In the genomic region with DNA sequence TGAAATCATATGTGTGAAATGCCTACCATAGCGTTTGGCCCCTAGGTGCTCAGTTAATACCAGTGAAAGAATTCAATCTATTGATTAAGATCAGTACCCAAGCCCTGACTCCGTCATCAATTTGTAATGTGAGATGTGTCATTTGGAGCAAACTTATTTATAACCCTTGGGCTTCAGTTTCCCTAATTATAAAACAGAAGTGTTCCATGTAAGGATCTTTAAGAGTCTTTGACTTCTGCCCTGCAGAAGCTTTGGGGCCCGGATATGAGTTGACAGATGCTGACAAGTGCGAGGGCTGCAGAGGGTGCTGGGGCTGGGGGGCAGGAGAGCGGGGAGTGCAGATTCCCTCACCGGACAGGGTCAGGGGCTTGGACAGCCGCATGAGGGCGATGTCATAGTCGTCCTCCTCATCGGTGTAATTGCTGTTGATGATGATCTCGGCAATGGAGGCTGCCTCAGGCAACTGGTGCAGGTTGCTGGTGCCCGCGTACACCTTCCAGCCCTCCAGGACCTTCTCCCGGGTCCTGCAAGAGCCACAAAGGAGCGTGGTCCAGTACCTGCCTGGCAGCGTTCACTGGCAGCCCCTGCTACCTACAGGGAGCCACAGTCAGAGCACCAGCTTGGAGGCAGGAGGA, we compare ENCODE assay signal across 15 cellular contexts. TPM values are rescaled to one million over a fixed set of nuclear protein-coding genes. Genes with fewer than 3 reads are reported as not detected.
DNase-seq lines count a peak whose midpoint lies in the region; ATAC-seq and TF ChIP-seq lines count a peak whose summit lies in the region.
"Had no signal": no experiment of that assay in that cellular context is flagged by ENCODE, and none has a peak within 500 bp of the region (broad histone marks: within the 10 kb centered on the region; RNA-seq: fewer than 3 reads in every experiment).

No MANE protein-coding gene starts in this region.

- peak; percentile 27 for DNase-seq in Right ventricle myocardium superior
- no peak for DNase-seq in heart left ventricle
- DNase-seq in NCI-H69 (lab: John Stamatoyannopoulos, UW) = peak; percentile 44
- DNase-seq in type B pancreatic cell (ENCODE audit: extremely low spot score, unreplicated experiment) = no peak
- DNase-seq in stimulated activated CD4-positive, alpha-beta T cell treated with anti-CD3 and anti-CD28 coated beads, Interleukin-4, amount 100 ng/mL, for 4 hours = no peak
- no peak for DNase-seq in OCI-LY7 (ENCODE audit: low spot score)
- DNase-seq: activated CD4-positive, CD25-positive, alpha-beta regulatory T cell; activated T-cell treated with anti-CD3 and anti-CD28 coated beads, Interleukin-2, amount 50 U/mL, for 1 hour; DMS79 treated with DMSO at 0.1 percent for 48 hours had no signal

- no peak overlapping the region for H3K4me2 ChIP-seq in OCI-LY7 (ENCODE audit: low read length)
- H3K4me2 ChIP-seq: BLaER1 had no signal

- POLR2A ChIA-PET in OCI-LY7 (lab: Charles Lee) = interaction anchor here (0.5 kb wide), 1 partner anchor 535 kb away, joined by 3 read pairs; no protein-coding TSS in a partner anchor

- no peak overlapping the region for H2AFZ ChIP-seq in OCI-LY7 (ENCODE audit: low read length)

- H3K27ac ChIP-seq in heart left ventricle (no peak overlapping the region), OCI-LY7 (ENCODE audit: low read depth, low read length, poor library complexity, severe bottlenecking) (no peak overlapping the region)
- H3K27ac ChIP-seq: BLaER1, prostate gland had no signal

- no peak overlapping the region for H3K9ac ChIP-seq in endocrine pancreas (ENCODE audit: control insufficient read depth, insufficient read depth, low read length)
- H3K9ac ChIP-seq: BLaER1 had no signal

- H3K9me3 ChIP-seq in heart left ventricle (no peaks in the 10 kb centered on the region), endocrine pancreas (ENCODE audit: control insufficient read depth, low read length) (no peaks in the 10 kb centered on the region), OCI-LY7 (ENCODE audit: low read length) (no peaks in the 10 kb centered on the region)
- H3K9me3 ChIP-seq: adrenal gland, BLaER1, prostate gland had no signal

- BruUV-seq in OCI-LY7 (replicated peaks; lab: Mats Ljungman, UMichigan) = no TSS peak

- H3K9me2 ChIP-seq in OCI-LY7 (ENCODE audit: insufficient read depth, low read length) = no peaks in the 10 kb centered on the region

- H3K4me3 ChIP-seq in heart left ventricle (no peak overlapping the region), endocrine pancreas (ENCODE audit: control insufficient read depth, insufficient read depth, low read length) (peak overlapping the region; percentile 67), OCI-LY7 (ENCODE audit: low read depth, low read length, poor library complexity, severe bottlenecking) (no peak overlapping the region)
- H3K4me3 ChIP-seq: adrenal gland, BLaER1, prostate gland had no signal

- no peak for ATAC-seq in Right ventricle myocardium superior (ENCODE audit: poor library complexity)
- no peak for ATAC-seq in heart left ventricle
- ATAC-seq in GM21423 (IDR thresholded peaks at IDR 0.05; ENCODE audit: unreplicated experiment) = no peak

- peaks cover 25% of the 10 kb centered on the region for H3K4me1 Mint-ChIP-seq in type B pancreatic cell (ENCODE audit: unreplicated experiment)

- CTCF ChIA-PET in OCI-LY7 (lab: Charles Lee; ENCODE audit: unreplicated experiment) = no interaction called here

- TF ChIP-seq CTCF in heart left ventricle (IDR thresholded peaks at IDR 0.05) (no peak), type B pancreatic cell (conservative IDR thresholded peaks at IDR 0.05) (no peak), OCI-LY7 (conservative IDR thresholded peaks at IDR 0.05; ENCODE audit: low read length) (no peak)

- H4K20me1 ChIP-seq in OCI-LY7 (ENCODE audit: insufficient read depth, low read length) = no peaks in the 10 kb centered on the region
- H4K20me1 ChIP-seq: BLaER1 had no signal

- H3K27ac Mint-ChIP-seq in type B pancreatic cell = peak overlapping the region; percentile 50

- WGBS in heart left ventricle, 4 donors = 84 to 89% (median 85%) methylated on average over 10 to 16 of the region's 16 CpGs

- no peaks in the 10 kb centered on the region for H3K36me3 Mint-ChIP-seq in type B pancreatic cell

- intact Hi-C loops in Right ventricle myocardium superior (cut with DNase I) = loop anchor here (5.0 kb wide), 1 partner anchor 66 kb away; no protein-coding TSS in a partner anchor
- intact Hi-C loops in heart left ventricle (cut with DNase I) = loop anchor here in 1 of 10 donors (5.0 kb wide), 1 partner anchor 66 kb away; no protein-coding TSS in a partner anchor
- intact Hi-C loops in OCI-LY7 (cut with micrococcal nuclease; ENCODE audit: unreplicated experiment) = no loop called here

- peaks cover 0 to 8% (median 0%) of the 10 kb centered on the region in 12 donors for H3K4me1 ChIP-seq in heart left ventricle
- peaks cover 5% of the 10 kb centered on the region for H3K4me1 ChIP-seq in endocrine pancreas (ENCODE audit: control insufficient read depth, insufficient read depth, low read length)
- no peaks in the 10 kb centered on the region for H3K4me1 ChIP-seq in OCI-LY7 (ENCODE audit: insufficient read depth, low read length, poor library complexity, severe bottlenecking)
- H3K4me1 ChIP-seq: prostate gland had no signal

- H3K9me3 Mint-ChIP-seq in type B pancreatic cell = no peaks in the 10 kb centered on the region

- H3K79me2 ChIP-seq in OCI-LY7 (ENCODE audit: insufficient read depth, low read depth, low read length) = no peaks in the 10 kb centered on the region

- H3K27me3 ChIP-seq in heart left ventricle = peaks cover 0 to 2% (median 0%) of the 10 kb centered on the region in 9 donors
- no peaks in the 10 kb centered on the region for H3K27me3 ChIP-seq in endocrine pancreas (ENCODE audit: control insufficient read depth, insufficient read depth, low read length)
- H3K27me3 ChIP-seq: adrenal gland, BLaER1 had no signal

- H3K36me3 ChIP-seq in heart left ventricle (no peaks in the 10 kb centered on the region), endocrine pancreas (ENCODE audit: control insufficient read depth, insufficient read depth, low read length) (no peaks in the 10 kb centered on the region), OCI-LY7 (ENCODE audit: insufficient read depth, low read length) (no peaks in the 10 kb centered on the region)
- H3K36me3 ChIP-seq: adrenal gland, BLaER1, prostate gland had no signal

- H3K27me3 Mint-ChIP-seq in type B pancreatic cell = peaks cover 3% of the 10 kb centered on the region

- no peak overlapping the region for H3K4me3 Mint-ChIP-seq in type B pancreatic cell

- TF ChIP-seq POLR2A in heart left ventricle (IDR thresholded peaks at IDR 0.05) = no peak

RNA-seq across cellular contexts. Expression of gene TMPRSS13, which starts 20.8 kb away (rescaled TPM):
- total RNA-seq in Right ventricle myocardium superior (not detected), heart left ventricle (under 1 TPM in 4 of 9 donors, not detected in 5; 0.06 to 0.51 (median 0.25) TPM), type B pancreatic cell (ENCODE audit: low replicate concordance) (6.9 and 22.7 TPM in 2 replicates), OCI-LY7 (2022) (0.85 and 1.1 TPM in 2 replicates)
- under 1 TPM; 0.03 to 0.08 TPM for polyA plus RNA-seq in heart left ventricle
- total RNA-seq in OCI-LY7 (2014; rRNA removed; shearing (Covaris generic)) = 0.33 and 0.79 TPM in 2 replicates
- total RNA-seq: kidney epithelial cell had no signal

RNA-seq across cellular contexts. Expression of gene FXYD6, which starts 31.9 kb away (rescaled TPM):
- total RNA-seq in Right ventricle myocardium superior (34.6 TPM), heart left ventricle (10 to 100 TPM; 24.6 to 51.2 (median 35.0) TPM), type B pancreatic cell (ENCODE audit: low replicate concordance) (22.9 and 66.6 TPM in 2 replicates), OCI-LY7 (2022) (not detected in 2 replicates)
- polyA plus RNA-seq in heart left ventricle = 10 to 100 TPM; 51.2 to 54.0 TPM
- not detected in 2 replicates for total RNA-seq in OCI-LY7 (2014; rRNA removed; shearing (Covaris generic))

Comparison
In these comparisons a context has a peak if more than half of its experiments do, and no peak if none do; other contexts are left out.
1. DNase-seq: peak in Right ventricle myocardium superior (single experiment) and NCI-H69 (single experiment); none in heart left ventricle (0 of 5), type B pancreatic cell (single experiment), stimulated activated CD4-positive, alpha-beta T cell treated with anti-CD3 and anti-CD28 coated beads, Interleukin-4, amount 100 ng/mL, for 4 hours (0 of 2) and OCI-LY7 (single experiment).
2. RNA of gene FXYD6, which starts 31.9 kb away (total RNA-seq): 22.9 to 66.6 TPM in type B pancreatic cell, 24.6 to 51.2 TPM in heart left ventricle and 34.6 TPM in Right ventricle myocardium superior (single experiment); not detected in OCI-LY7; every median in the first group is over 10 times any median in the second.